8 cellular contexts compared by ENCODE assay signal in genomic region chr2:204545861-204546773, GRCh38. TPM values are rescaled to one million over a fixed set of nuclear protein-coding genes. Genes with fewer than 3 reads are reported as not detected.
A peak's percentile ranks its signal among the peaks of the same experiment; 100 is the strongest.
DNase-seq lines count a peak whose midpoint lies in the region; ATAC-seq and TF ChIP-seq lines count a peak whose summit lies in the region.

No MANE protein-coding gene starts in this region.

- H3K27ac Mint-ChIP-seq in GM23338: no peak overlapping the region

- no peaks in the 10 kb centered on the region for H3K9me3 ChIP-seq in upper lobe of right lung

- peak overlapping the region; percentile 54 for H3K9ac ChIP-seq in mesendoderm (ENCODE audit: low read length)

- no peaks in the 10 kb centered on the region for H3K36me3 Mint-ChIP-seq in GM23338 (ENCODE audit: low read depth)

- peak overlapping the region; percentile 68 for H3K4me3 ChIP-seq in GM23338
- peak overlapping the region; percentile 89 for H3K4me3 ChIP-seq in coronary artery
- H3K4me3 ChIP-seq in mesendoderm (ENCODE audit: low read length): peak overlapping the region; percentile 36
- peak overlapping the region; percentile 73 for H3K4me3 ChIP-seq in upper lobe of right lung

- intact Hi-C loops in upper lobe of right lung (cut with DNase I): no loop called here

- peak overlapping the region; percentile 55 for H3K18ac ChIP-seq in mesendoderm (ENCODE audit: low read length)

- no peaks in the 10 kb centered on the region for H3K9me2 ChIP-seq in GM23338 (ENCODE audit: insufficient read depth)

- H2BK120ac ChIP-seq in mesendoderm (ENCODE audit: low read depth, low read length): no peak overlapping the region

- no peak overlapping the region for H2BK15ac ChIP-seq in mesendoderm (replicated peaks; ENCODE audit: low read depth)

- peaks cover 28% of the 10 kb centered on the region for H3K27me3 Mint-ChIP-seq in GM23338 (ENCODE audit: insufficient read depth, low read depth, poor library complexity)

- H3K79me2 ChIP-seq in GM23338 (replicated peaks; ENCODE audit: insufficient read depth): no peaks in the 10 kb centered on the region
- H3K79me2 ChIP-seq in mesendoderm (ENCODE audit: control insufficient read depth, insufficient read depth, low read length): no peaks in the 10 kb centered on the region

- H3K4me2 ChIP-seq in GM23338 (peak overlapping the region; percentile 83), mesendoderm (ENCODE audit: low read length) (peak overlapping the region; percentile 70)

- H3F3A ChIP-seq in GM23338 (replicated peaks; ENCODE audit: low read depth): 0 out of 2 replicates have a peak, but pooled peaks cover 8% of the 10 kb centered on the region

- H3K4ac ChIP-seq in mesendoderm (ENCODE audit: low read depth, low read length): no peak overlapping the region

- TF ChIP-seq CTCF in C4-2B (conservative IDR thresholded peaks at IDR 0.05) (no peak; the same call in 1 of the 2 replicates), GM23338 (conservative IDR thresholded peaks at IDR 0.05; ENCODE audit: low read depth in 2 of 2) (0 out of 4 replicates have a peak, but pooled peaks of 1 of the 2 experiments have one; percentile 1), coronary artery (IDR thresholded peaks at IDR 0.05) (no peak), upper lobe of right lung (IDR thresholded peaks at IDR 0.05) (no peak)

- H3K27ac ChIP-seq in C4-2B (peak overlapping the region; percentile 72), GM23338 (ENCODE audit: low read depth) (no peak overlapping the region), coronary artery (peak overlapping the region; percentile 88 to 91), mesendoderm (ENCODE audit: low read depth, low read length) (no peak overlapping the region), upper lobe of right lung (peak overlapping the region; percentile 85)

- H3K9me3 Mint-ChIP-seq in GM23338: no peaks in the 10 kb centered on the region

- no peak overlapping the region for H3K23ac ChIP-seq in mesendoderm (ENCODE audit: low read length)

- H3K27me3 ChIP-seq in GM23338 (ENCODE audit: insufficient read depth): peaks cover 41% of the 10 kb centered on the region
- H3K27me3 ChIP-seq in mesendoderm (ENCODE audit: insufficient read depth, low read length, poor library complexity): peaks cover 4% of the 10 kb centered on the region
- H3K27me3 ChIP-seq in upper lobe of right lung: no peaks in the 10 kb centered on the region

- H3K36me3 ChIP-seq in GM23338 (ENCODE audit: insufficient read depth) (no peaks in the 10 kb centered on the region), mesendoderm (ENCODE audit: control insufficient read depth, insufficient read depth, low read length) (no peaks in the 10 kb centered on the region), upper lobe of right lung (no peaks in the 10 kb centered on the region)

- H3K56ac ChIP-seq in mesendoderm (ENCODE audit: low read length): peak overlapping the region; percentile 77

- WGBS in mesendoderm (ENCODE audit: extremely low coverage, insufficient coverage, low lambda C conversion rate): no CpG with 5 or more reads among the region's 45 CpGs

- H4K20me1 ChIP-seq in GM23338 (replicated peaks; ENCODE audit: insufficient read depth): 0 out of 2 replicates have a peak, but pooled peaks cover 4% of the 10 kb centered on the region

- H3K79me1 ChIP-seq in mesendoderm (ENCODE audit: low read length): no peaks in the 10 kb centered on the region

- H4K8ac ChIP-seq in mesendoderm (ENCODE audit: low read depth, low read length): no peak overlapping the region

- no peak overlapping the region for H4K5ac ChIP-seq in mesendoderm (ENCODE audit: low read length)

- H3K4me1 Mint-ChIP-seq in GM23338: peaks cover 18% of the 10 kb centered on the region

- DNase-seq in GM23338 (ENCODE audit: low spot score) (peak; percentile 45), NCI-H69 (lab: John Stamatoyannopoulos, UW) (peak; percentile 46), coronary artery (ENCODE audit: low spot score) (no peak), mesendoderm (peak; percentile 13), upper lobe of right lung (peak; percentile 75), NOMO-1 treated with dmso at 0.1 percent for 144 hours (lab: John Stamatoyannopoulos, UW; ENCODE audit: unreplicated experiment) (no peak)
- DNase-seq in activated CD4-positive, alpha-beta T cell treated with anti-CD3 and anti-CD28 coated beads for 48 hours: no peak

- H2AK5ac ChIP-seq in mesendoderm (ENCODE audit: low read length): no peak overlapping the region

- peak overlapping the region; percentile 80 for H3K4me3 Mint-ChIP-seq in GM23338

- peaks cover 29% of the 10 kb centered on the region for H3K4me1 ChIP-seq in GM23338 (ENCODE audit: insufficient read depth)
- H3K4me1 ChIP-seq in mesendoderm (ENCODE audit: control insufficient read depth, low read depth, low read length): no peaks in the 10 kb centered on the region
- H3K4me1 ChIP-seq in upper lobe of right lung: peaks cover 1% of the 10 kb centered on the region

- H2BK5ac ChIP-seq in mesendoderm (ENCODE audit: low read length): no peak overlapping the region

- H2AFZ ChIP-seq in GM23338: peak overlapping the region; percentile 86

- ATAC-seq in GM23338: peak; percentile 51
- peak; percentile 50 for ATAC-seq in upper lobe of right lung

TF ChIP-seq in GM23338, 12 proteins besides CTCF, POLR2A, EP300 and RAD21:
- TF ChIP-seq NANOG (IDR thresholded peaks at IDR 0.05; ENCODE audit: borderline replicate concordance): no peak

RNA-seq across cellular contexts. Expression of gene PARD3B, which starts 0.8 kb away (rescaled TPM):
- 3.3 and 3.5 TPM in 2 replicates for total RNA-seq in GM23338 (2014; rRNA removed; shearing (Covaris generic))
- polyA plus RNA-seq in GM23338 (2016; fragmentation: Nextera tagmentation; extraction: Ambion mirVana): 3.1 and 4.4 TPM in 2 replicates
- polyA plus RNA-seq in mesendoderm (2013, experiment 1 of 2): 1.0 TPM
- polyA plus RNA-seq in mesendoderm (2013, experiment 2 of 2): 0.92 TPM
- total RNA-seq in upper lobe of right lung: 32.5 TPM

Comparison
In these comparisons a context has a peak if more than half of its experiments do, and no peak if none do; other contexts are left out.
1. H3K27ac ChIP-seq: peak in C4-2B (single experiment), coronary artery (2 of 2) and upper lobe of right lung (single experiment); none in GM23338 (single experiment) and mesendoderm (single experiment).
2. DNase-seq: peak in GM23338 (single experiment), NCI-H69 (single experiment), mesendoderm (single experiment) and upper lobe of right lung (single experiment); none in coronary artery (single experiment), NOMO-1 treated with dmso at 0.1 percent for 144 hours (single experiment) and activated CD4-positive, alpha-beta T cell treated with anti-CD3 and anti-CD28 coated beads for 48 hours (single experiment).
3. H3K4me3 ChIP-seq: peak in every context shown above with its lines; median percentile 89 in coronary artery; 73 in upper lobe of right lung; 68 in GM23338; 36 in mesendoderm.